In genomic region chr3:185151959-185152432, GRCh38 we compare ENCODE assay signal across 9 cellular contexts. TPM values are rescaled to one million over a fixed set of nuclear protein-coding genes. Genes with fewer than 3 reads are reported as not detected.
DNase-seq lines count a peak whose midpoint lies in the region; ATAC-seq and TF ChIP-seq lines count a peak whose summit lies in the region.
"Had no signal": no experiment of that assay in that cellular context is flagged by ENCODE, and none has a peak within 500 bp of the region (broad histone marks: within the 10 kb centered on the region; RNA-seq: fewer than 3 reads in every experiment).

No MANE protein-coding gene starts in this region.

- H3K27ac ChIP-seq in right cardiac atrium (ENCODE audit: low read length) (peak overlapping the region; percentile 66), sigmoid colon (peak overlapping the region; percentile 90 to 95 (median 94))

- H3K4me1 ChIP-seq in right cardiac atrium (ENCODE audit: control insufficient read depth, insufficient read depth, low read length) (peaks cover 2% of the 10 kb centered on the region), sigmoid colon (peaks cover 0 to 39% (median 31%) of the 10 kb centered on the region in 4 donors)

- no peak for TF ChIP-seq EP300 in sigmoid colon (IDR thresholded peaks at IDR 0.05)

- ATAC-seq in T-helper 17 cell = no peak
- ATAC-seq in right cardiac atrium = no peak
- no peak for ATAC-seq in HG02885 (IDR thresholded peaks at IDR 0.05; ENCODE audit: poor library complexity, unreplicated experiment)
- no peak for ATAC-seq in HG03159 (IDR thresholded peaks at IDR 0.05; ENCODE audit: unreplicated experiment)

- no peaks in the 10 kb centered on the region for H3K27me3 ChIP-seq in right cardiac atrium (ENCODE audit: control insufficient read depth, insufficient read depth)
- no peaks in the 10 kb centered on the region for H3K27me3 ChIP-seq in sigmoid colon

- peaks cover 34% of the 10 kb centered on the region for H3K27me3 Mint-ChIP-seq in T-helper 17 cell

- no peak overlapping the region for H3K27ac Mint-ChIP-seq in T-helper 17 cell

- intact Hi-C loops in right cardiac atrium (cut with DNase I) = no loop called here
- intact Hi-C loops in sigmoid colon (cut with DNase I) = loop anchor here (5.0 kb wide), 1 partner anchor 65 kb away; no protein-coding TSS in a partner anchor

- H3K4me3 Mint-ChIP-seq in T-helper 17 cell = peak overlapping the region; percentile 76

- peaks cover 2% of the 10 kb centered on the region for H3K36me3 Mint-ChIP-seq in T-helper 17 cell (ENCODE audit: low read depth)

- H3K9me3 ChIP-seq in T-helper 17 cell (ENCODE audit: control insufficient read depth, low read length, poor library complexity, severe bottlenecking) = no peaks in the 10 kb centered on the region
- H3K9me3 ChIP-seq in right cardiac atrium (ENCODE audit: control insufficient read depth, low read length) = no peaks in the 10 kb centered on the region
- H3K9me3 ChIP-seq in sigmoid colon = no peaks in the 10 kb centered on the region

- H3K4me1 Mint-ChIP-seq in T-helper 17 cell = peaks cover 5% of the 10 kb centered on the region

- H3K36me3 ChIP-seq in sigmoid colon = no peaks in the 10 kb centered on the region

- H3K4me3 ChIP-seq in GM08714 (ENCODE audit: low read length) (peak overlapping the region; percentile 52), right cardiac atrium (ENCODE audit: low read length) (peak overlapping the region; percentile 51), sigmoid colon (peak overlapping the region; percentile 71 to 90 (median 84))

- TF ChIP-seq CTCF in sigmoid colon (IDR thresholded peaks at IDR 0.05) = no peak

- WGBS in right cardiac atrium = 4% methylated on average over 12 of the region's 12 CpGs
- 1 to 3% methylated on average over 12 of the region's 12 CpGs for WGBS in sigmoid colon, 2 donors

- TF ChIP-seq POLR2A in sigmoid colon (IDR thresholded peaks at IDR 0.05) = no peak

- DNase-seq in T-helper 17 cell (no peak), right cardiac atrium (peak in 2 of 3 donors; percentile 66 to 87), sigmoid colon (peak; percentile 77), DMS53 (lab: John Stamatoyannopoulos, UW) (no peak), NCI-H1417 treated with DMSO at 0.1 percent for 48 hours (lab: John Stamatoyannopoulos, UW) (no peak)
- DNase-seq: HCEC 1CT had no signal

RNA-seq across cellular contexts. Expression of gene C3orf70, which starts 0.9 kb away (rescaled TPM):
- total RNA-seq in T-helper 17 cell (under 1 TPM in 1 of 2 donors, not detected in 1; 0.08 TPM), right cardiac atrium (1 to 10 TPM; 2.5 to 3.6 (median 3.0) TPM), sigmoid colon (10 to 100 TPM; 26.0 to 52.3 (median 38.7) TPM)
- polyA plus RNA-seq in right cardiac atrium (1.7 TPM), sigmoid colon (1 to 10 TPM; 2.4 to 4.2 (median 3.5) TPM)

Comparison
In these comparisons a context has a peak if more than half of its experiments do, and no peak if none do; other contexts are left out.
1. DNase-seq: peak in right cardiac atrium (2 of 3) and sigmoid colon (single experiment); none in T-helper 17 cell (0 of 3), DMS53 (single experiment) and NCI-H1417 treated with DMSO at 0.1 percent for 48 hours (single experiment).
2. RNA of gene C3orf70, which starts 0.9 kb away (total RNA-seq): 26.0 to 52.3 TPM in sigmoid colon; 2.5 to 3.6 TPM in right cardiac atrium and 0.08 TPM in T-helper 17 cell; every median in the first group is over 4 times any median in the second.
3. Peak in every context shown above with its lines, with median percentiles within 50 percentile points of each other: H3K4me3 ChIP-seq.